23 cellular contexts compared by ENCODE assay signal in genomic region chr10:86165666-86166065, GRCh38.
"Had no signal": no experiment of that assay in that cellular context is flagged by ENCODE, and none has a peak within 500 bp of the region (broad histone marks: within the 10 kb centered on the region; RNA-seq: fewer than 3 reads in every experiment).

No MANE protein-coding gene starts in this region.

- H3K4me3 ChIP-seq: coronary artery, dorsolateral prefrontal cortex, esophagus squamous epithelium, gastroesophageal sphincter had no signal

- H3K27me3 ChIP-seq: brain microvascular endothelial cell, dorsolateral prefrontal cortex, esophagus squamous epithelium, gastroesophageal sphincter had no signal

- ATAC-seq: activated CD4-positive, alpha-beta T cell treated with anti-CD3 and anti-CD28 coated beads for 36 hours; activated CD8-positive, alpha-beta memory T cell treated with anti-CD3 and anti-CD28 coated beads, Interleukin-2, amount 10 ng/mL, durations not matched to agents 7 days and 5 days; activated CD8-positive, alpha-beta T cell treated with anti-CD3 and anti-CD28 coated beads, Interleukin-2, amount 10 ng/mL, durations not matched to agents 7 days and 5 days; effector memory CD8-positive, alpha-beta T cell; gastroesophageal sphincter had no signal

- H3K9me3 ChIP-seq: esophagus squamous epithelium, gastroesophageal sphincter had no signal

- H3K36me3 ChIP-seq: brain microvascular endothelial cell, esophagus squamous epithelium, gastroesophageal sphincter had no signal

- DNase-seq: activated CD4-positive, alpha-beta memory T cell treated with anti-CD3 and anti-CD28 coated beads for 36 hours; activated CD4-positive, alpha-beta T cell treated with anti-CD3 and anti-CD28 coated beads for 36 hours; activated CD4-positive, alpha-beta T cell treated with anti-CD3 and anti-CD28 coated beads, Interleukin-2, amount 10 ng/mL, durations not matched to agents 24 days and 14 days; activated CD4-positive, CD25-positive, alpha-beta regulatory T cell; activated CD4-positive, CD25-positive, alpha-beta regulatory T cell treated with anti-CD3 and anti-CD28 coated beads, Interleukin-2, amount 50 U/mL, for 72 hours; activated CD8-positive, alpha-beta memory T cell treated with anti-CD3 and anti-CD28 coated beads, Interleukin-2, amount 10 ng/mL, durations not matched to agents 7 days and 5 days; activated CD8-positive, alpha-beta memory T cell treated with anti-CD3 and anti-CD28 coated beads, Interleukin-2, amount 50 U/mL, for 4 hours; activated CD8-positive, alpha-beta T cell treated with anti-CD3 and anti-CD28 coated beads, Interleukin-2, amount 10 ng/mL, durations not matched to agents 7 days and 5 days; activated gamma-delta T cell treated with Interleukin-2 at 50 U/mL for 16 hours; activated naive CD4-positive, alpha-beta T cell treated with anti-CD3 and anti-CD28 coated beads, Interleukin-2, amount 50 U/mL, for 16 hours; activated naive CD4-positive, alpha-beta T cell treated with Interleukin-2 at 50 U/mL for 16 hours; activated T-cell treated with anti-CD3 and anti-CD28 coated beads, Interleukin-2, amount 50 U/mL, for 1 hour; activated T-cell treated with anti-CD3 and anti-CD28 coated beads, Interleukin-2, amount 50 U/mL, for 48 hours; brain microvascular endothelial cell; effector CD4-positive, alpha-beta T cell; effector memory CD8-positive, alpha-beta T cell; erythroblast; esophagus squamous epithelium; foreskin melanocyte; T-helper 2 cell had no signal

- H3K27ac ChIP-seq: brain microvascular endothelial cell, coronary artery, dorsolateral prefrontal cortex, esophagus squamous epithelium, gastroesophageal sphincter had no signal

- H3K4me1 ChIP-seq: esophagus squamous epithelium, gastroesophageal sphincter had no signal
